Comparison of ENCODE assay signal across 29 cellular contexts in genomic region chr17:78793415-78793814, GRCh38. TPM values are rescaled to one million over a fixed set of nuclear protein-coding genes. Genes with fewer than 3 reads are reported as not detected.
A peak's percentile ranks its signal among the peaks of the same experiment; 100 is the strongest.
DNase-seq lines count a peak whose midpoint lies in the region; ATAC-seq, FAIRE-seq and TF ChIP-seq lines count a peak whose summit lies in the region.
"Had no signal": no experiment of that assay in that cellular context is flagged by ENCODE, and none has a peak within 500 bp of the region (broad histone marks: within the 10 kb centered on the region; RNA-seq: fewer than 3 reads in every experiment).

No MANE protein-coding gene starts in this region.

- TF ChIP-seq EP300 in suprapubic skin (IDR thresholded peaks at IDR 0.05), result no peak

- TF ChIP-seq CTCF in brain (conservative IDR thresholded peaks at IDR 0.05) (no peak), tibial artery (IDR thresholded peaks at IDR 0.05) (no peak), suprapubic skin (IDR thresholded peaks at IDR 0.05) (no peak)

- H3K4me1 ChIP-seq in CD4-positive, CD25-positive, alpha-beta regulatory T cell (ENCODE audit: control insufficient read depth, insufficient read depth, low read length, poor library complexity, severe bottlenecking), result peaks cover 19% of the 10 kb centered on the region
- H3K4me1 ChIP-seq in tibial artery, result peaks cover 0 to 30% (median 14%) of the 10 kb centered on the region in 4 donors
- H3K4me1 ChIP-seq in suprapubic skin, result peaks cover 36% of the 10 kb centered on the region

- POLR2A ChIA-PET in naive thymus-derived CD8-positive, alpha-beta T cell (lab: Charles Lee), result interaction anchor here (0.6 to 1.8 kb wide), 4 partner anchors 9 to 38 kb away, joined by 3 to 4 read pairs (median 4); no protein-coding TSS in a partner anchor

- no peak overlapping the region for H3K4me3 Mint-ChIP-seq in CD4-positive, CD25-positive, alpha-beta regulatory T cell
- no peak overlapping the region for H3K4me3 Mint-ChIP-seq in brain
- H3K4me3 Mint-ChIP-seq in naive thymus-derived CD8-positive, alpha-beta T cell, result peak overlapping the region in 3 of 10 donors; percentile 12 to 68 (median 15)
- H3K4me3 Mint-ChIP-seq: activated CD8-positive, alpha-beta T cell treated with anti-CD3 and anti-CD28 coated beads, Interleukin-2, amount 10 ng/mL, durations not matched to agents 7 days and 5 days; neural crest cell; stimulated activated naive B cell treated with anti-CD40 and anti-IgM and Interleukin-4, amounts not matched to agents 10 μg/mL and 1 μg/mL and 100 μg/mL, for 72 hours had no signal

- FAIRE-seq in GM12891 (lab: Jason Lieb, UNC), result no peak
- FAIRE-seq: endothelial cell of umbilical vein, G401.6 had no signal

- no peaks in the 10 kb centered on the region for H3K27me3 ChIP-seq in CD4-positive, CD25-positive, alpha-beta regulatory T cell (ENCODE audit: control insufficient read depth, insufficient read depth, low read length)
- H3K27me3 ChIP-seq in tibial artery (no peaks in the 10 kb centered on the region), suprapubic skin (no peaks in the 10 kb centered on the region)
- H3K27me3 ChIP-seq: heart right ventricle, SJCRH30 had no signal

- H3K36me3 ChIP-seq in CD4-positive, CD25-positive, alpha-beta regulatory T cell (ENCODE audit: control insufficient read depth, insufficient read depth, low read length), result peaks cover 46% of the 10 kb centered on the region
- H3K36me3 ChIP-seq in tibial artery (peaks cover 40 to 69% (median 50%) of the 10 kb centered on the region in 3 donors), suprapubic skin (peaks cover 51% of the 10 kb centered on the region)

- TF ChIP-seq POLR2A in GM12891 (IDR thresholded peaks at IDR 0.05; ENCODE audit: low read depth, low read length), result peak; percentile 50
- no peak for TF ChIP-seq POLR2A in suprapubic skin (IDR thresholded peaks at IDR 0.05)

- DNase-seq in CD4-positive, CD25-positive, alpha-beta regulatory T cell, result no peak
- DNase-seq in GM12891 (ENCODE audit: insufficient read length, low spot score) (no peak), Right ventricle myocardium inferior (ENCODE audit: missing footprints) (no peak), tibial artery (no peak), suprapubic skin (ENCODE audit: low spot score in 2 of 2) (no peak)
- no peak for DNase-seq in naive thymus-derived CD8-positive, alpha-beta T cell
- DNase-seq in activated CD4-positive, alpha-beta T cell treated with anti-CD3 and anti-CD28 coated beads for 48 hours, result no peak
- DNase-seq: activated CD8-positive, alpha-beta T cell treated with anti-CD3 and anti-CD28 coated beads, Interleukin-2, amount 10 ng/mL, durations not matched to agents 7 days and 5 days; activated naive CD4-positive, alpha-beta T cell; cortex of kidney; HCEC 1CT; heart right ventricle; KG1; NCI-H146; NCI-H510A; PC-9; SJCRH30; stimulated activated CD4-positive, alpha-beta T cell treated with anti-CD3 and anti-CD28 coated beads, Interleukin-2, amount 100 ng/mL, for 24 hours; stimulated activated naive B cell treated with anti-CD40 and anti-IgM and Interleukin-4, amounts not matched to agents 10 μg/mL and 1 μg/mL and 100 μg/mL, for 72 hours; T-helper 2 cell had no signal

- peak overlapping the region in 2 of 3 donors; percentile 88 to 97 for H3K27ac Mint-ChIP-seq in CD4-positive, CD25-positive, alpha-beta regulatory T cell
- H3K27ac Mint-ChIP-seq in brain, result peak overlapping the region in 3 of 5 experiments; percentile 9 to 71 (median 11)
- peak overlapping the region; percentile 49 to 91 (median 78) for H3K27ac Mint-ChIP-seq in naive thymus-derived CD8-positive, alpha-beta T cell

- WGBS in suprapubic skin, result 86% methylated on average over 10 of the region's 10 CpGs

- intact Hi-C loops in Right ventricle myocardium inferior (cut with DNase I) (no loop called here), tibial artery (cut with DNase I; ENCODE audit: low total_unique reads) (no loop called here)

- no peaks in the 10 kb centered on the region for H3K9me3 Mint-ChIP-seq in CD4-positive, CD25-positive, alpha-beta regulatory T cell
- no peaks in the 10 kb centered on the region for H3K9me3 Mint-ChIP-seq in brain
- no peaks in the 10 kb centered on the region for H3K9me3 Mint-ChIP-seq in naive thymus-derived CD8-positive, alpha-beta T cell
- H3K9me3 Mint-ChIP-seq: neural crest cell; stimulated activated naive B cell treated with anti-CD40 and anti-IgM and Interleukin-4, amounts not matched to agents 10 μg/mL and 1 μg/mL and 100 μg/mL, for 72 hours had no signal

- H3K4me3 ChIP-seq in CD4-positive, CD25-positive, alpha-beta regulatory T cell (ENCODE audit: low read depth, low read length), result no peak overlapping the region
- no peak overlapping the region for H3K4me3 ChIP-seq in tibial artery
- H3K4me3 ChIP-seq in suprapubic skin, result no peak overlapping the region
- H3K4me3 ChIP-seq: heart right ventricle, PC-9, prostate gland, SJCRH30, skin epidermis, thoracic aorta had no signal

- no peak for ATAC-seq in CD4-positive, CD25-positive, alpha-beta regulatory T cell (ENCODE audit: low read depth in 2 of 2)
- ATAC-seq in naive thymus-derived CD8-positive, alpha-beta T cell, result no peak
- ATAC-seq in Right ventricle myocardium inferior, result no peak
- ATAC-seq: activated CD8-positive, alpha-beta T cell treated with anti-CD3 and anti-CD28 coated beads, Interleukin-2, amount 10 ng/mL, durations not matched to agents 7 days and 5 days; heart right ventricle; left lobe of liver; stimulated activated naive B cell treated with anti-CD40 and anti-IgM and Interleukin-4, amounts not matched to agents 10 μg/mL and 1 μg/mL and 100 μg/mL, for 72 hours had no signal

- H3K9me3 ChIP-seq in CD4-positive, CD25-positive, alpha-beta regulatory T cell (ENCODE audit: control insufficient read depth in 2 of 2, low read length in 2 of 2), result no peaks in the 10 kb centered on the region
- H3K9me3 ChIP-seq in tibial artery (no peaks in the 10 kb centered on the region), suprapubic skin (no peaks in the 10 kb centered on the region)
- H3K9me3 ChIP-seq: heart right ventricle, prostate gland, SJCRH30, thoracic aorta had no signal

- no peaks in the 10 kb centered on the region for H3K27me3 Mint-ChIP-seq in CD4-positive, CD25-positive, alpha-beta regulatory T cell
- no peaks in the 10 kb centered on the region for H3K27me3 Mint-ChIP-seq in brain
- no peaks in the 10 kb centered on the region for H3K27me3 Mint-ChIP-seq in naive thymus-derived CD8-positive, alpha-beta T cell
- H3K27me3 Mint-ChIP-seq: stimulated activated naive B cell treated with anti-CD40 and anti-IgM and Interleukin-4, amounts not matched to agents 10 μg/mL and 1 μg/mL and 100 μg/mL, for 72 hours had no signal

- peaks cover 7 to 61% (median 16%) of the 10 kb centered on the region in 4 donors for H3K4me1 Mint-ChIP-seq in CD4-positive, CD25-positive, alpha-beta regulatory T cell
- peaks cover 54% of the 10 kb centered on the region for H3K4me1 Mint-ChIP-seq in brain
- peaks cover 28 to 72% (median 61%) of the 10 kb centered on the region in 4 donors for H3K4me1 Mint-ChIP-seq in naive thymus-derived CD8-positive, alpha-beta T cell

- H3K36me3 Mint-ChIP-seq in CD4-positive, CD25-positive, alpha-beta regulatory T cell, result peaks cover 49% of the 10 kb centered on the region
- peaks cover 52% of the 10 kb centered on the region for H3K36me3 Mint-ChIP-seq in brain
- H3K36me3 Mint-ChIP-seq in naive thymus-derived CD8-positive, alpha-beta T cell, result peaks cover 0 to 45% (median 31%) of the 10 kb centered on the region in 3 donors

- H3K27ac ChIP-seq in CD4-positive, CD25-positive, alpha-beta regulatory T cell (ENCODE audit: insufficient read depth, low read length, poor library complexity, severe bottlenecking), result no peak overlapping the region
- no peak overlapping the region for H3K27ac ChIP-seq in tibial artery
- H3K27ac ChIP-seq in suprapubic skin, result no peak overlapping the region
- H3K27ac ChIP-seq: C4-2B, PC-9, prostate gland, SJCRH30, thoracic aorta had no signal

TF ChIP-seq in GM12891, 5 proteins besides CTCF, POLR2A, EP300 and RAD21:
- TF ChIP-seq PAX5 (IDR thresholded peaks at IDR 0.05; ENCODE audit: insufficient read depth, low read length, severe bottlenecking) (no peak), POLR2AphosphoS5 (IDR thresholded peaks at IDR 0.05; ENCODE audit: low read depth, low read length) (0 out of 2 replicates have a peak, but pooled peaks have one; percentile 16), TAF1 (IDR thresholded peaks at IDR 0.05; ENCODE audit: low read depth, low read length) (no peak)
TF ChIP-seq in GM12891: peak in this region for 1.

RNA-seq across cellular contexts. Expression of gene CYTH1, which starts 11.3 kb away (rescaled TPM):
- 487 TPM for total RNA-seq in CD4-positive, CD25-positive, alpha-beta regulatory T cell
- 100 to 1,000 TPM; 202 to 214 (median 206) TPM for polyA plus RNA-seq in CD4-positive, CD25-positive, alpha-beta regulatory T cell
- polyA plus RNA-seq in GM12891 (2012; ENCODE audit: low read depth, missing spikeins), result 171 TPM
- polyA plus RNA-seq in brain (ENCODE audit: insufficient read depth, low read depth, low replicate concordance), result 33.6 TPM
- 100 to 1,000 TPM; 415 to 423 TPM for total RNA-seq in naive thymus-derived CD8-positive, alpha-beta T cell
- polyA plus RNA-seq in naive thymus-derived CD8-positive, alpha-beta T cell, result 100 to 1,000 TPM; 220 to 320 (median 243) TPM
- total RNA-seq in Right ventricle myocardium inferior (34.0 TPM), suprapubic skin (10 to 100 TPM; 57.6 to 88.6 (median 74.9) TPM)

RNA-seq across cellular contexts. Expression of gene USP36, which starts 47.2 kb away (rescaled TPM):
- total RNA-seq in CD4-positive, CD25-positive, alpha-beta regulatory T cell, result 407 TPM
- polyA plus RNA-seq in CD4-positive, CD25-positive, alpha-beta regulatory T cell, result 10 to 100 TPM; 19.6 to 22.2 (median 21.2) TPM
- 27.4 TPM for polyA plus RNA-seq in GM12891 (2012; ENCODE audit: low read depth, missing spikeins)
- 24.7 TPM for polyA plus RNA-seq in brain (ENCODE audit: insufficient read depth, low read depth, low replicate concordance)
- total RNA-seq in naive thymus-derived CD8-positive, alpha-beta T cell, result 100 to 1,000 TPM; 151 to 156 TPM
- 10 to 100 TPM; 27.5 to 45.1 (median 36.7) TPM for polyA plus RNA-seq in naive thymus-derived CD8-positive, alpha-beta T cell
- total RNA-seq in Right ventricle myocardium inferior (18.4 TPM), suprapubic skin (100 to 1,000 TPM in 1 of 4 donors, 10 to 100 TPM in 3; 60.1 to 118 (median 74.4) TPM)

Comparison
In these comparisons a context has a peak if more than half of its experiments do, and no peak if none do; other contexts are left out.
1. H3K27ac Mint-ChIP-seq: peak in every context shown above with its lines; median percentile 92 in CD4-positive, CD25-positive, alpha-beta regulatory T cell; 78 in naive thymus-derived CD8-positive, alpha-beta T cell; 11 in brain.